In the genomic region with DNA sequence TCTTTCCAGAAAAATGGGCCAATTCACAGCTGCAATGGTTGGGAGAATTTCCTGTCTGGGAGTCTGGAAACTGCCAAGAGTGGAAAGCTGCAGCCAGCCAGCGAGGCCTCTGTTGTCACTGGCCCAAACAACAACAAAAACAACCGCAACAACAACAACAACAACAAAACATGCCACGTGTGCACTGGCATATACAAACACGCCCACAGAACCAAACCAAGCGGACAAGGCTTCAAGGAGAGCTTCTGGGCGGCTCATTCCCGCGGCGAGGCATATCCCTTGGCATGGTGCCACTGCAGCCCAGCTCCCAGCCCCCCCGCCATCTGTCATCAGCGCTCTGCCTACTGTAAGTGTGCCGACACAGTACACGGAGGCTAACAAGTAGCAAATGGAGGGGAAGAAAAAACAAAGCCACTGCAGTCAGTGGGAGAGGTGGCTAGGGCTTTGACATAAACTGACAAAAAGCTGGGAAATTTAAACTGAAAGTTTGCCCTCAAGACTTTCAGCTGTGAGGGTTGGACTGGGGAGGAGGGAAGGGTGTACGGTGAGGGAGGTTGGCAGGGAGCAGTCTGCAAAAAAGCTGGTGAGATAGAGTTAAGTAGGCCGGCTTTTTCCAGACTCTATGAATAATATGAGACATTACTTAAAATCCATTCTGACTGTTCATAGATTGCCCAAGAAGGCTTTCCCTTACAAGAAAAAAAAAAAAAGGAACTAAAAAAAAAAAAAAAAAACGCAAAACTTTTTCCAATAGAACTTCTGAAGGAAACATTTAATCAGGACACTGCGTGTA, we compare ENCODE assay signal across 8 cellular contexts.
DNase-seq lines count a peak whose midpoint lies in the region; ATAC-seq and TF ChIP-seq lines count a peak whose summit lies in the region.

No MANE protein-coding gene starts in this region.

- TF ChIP-seq CTCF in astrocyte of the cerebellum (IDR thresholded peaks at IDR 0.05; ENCODE audit: low read depth, low read length, missing control alignments) (no peak), progenitor cell of endocrine pancreas (IDR thresholded peaks at IDR 0.05; ENCODE audit: unreplicated experiment) (no peak)

- CTCF ChIA-PET in activated CD8-positive, alpha-beta T cell treated with anti-CD3 and anti-CD28 coated beads, Interleukin-2, amount 10 ng/mL, durations not matched to agents 7 days and 5 days (lab: Charles Lee): no interaction called here

- peak overlapping the region; percentile 88 for H3K27ac ChIP-seq in subcutaneous abdominal adipose tissue (ENCODE audit: low read depth, low read length)

- H3K36me3 ChIP-seq in subcutaneous abdominal adipose tissue (ENCODE audit: control insufficient read depth in 5 of 5, insufficient read depth in 5 of 5, low read length in 5 of 5): no peaks in the 10 kb centered on the region

- peak overlapping the region in 4 of 5 donors; percentile 5 to 68 (median 52) for H3K9ac ChIP-seq in subcutaneous abdominal adipose tissue (ENCODE audit: low read length in 5 of 5)

- no peak for ATAC-seq in activated CD8-positive, alpha-beta T cell treated with anti-CD3 and anti-CD28 coated beads, Interleukin-2, amount 10 ng/mL, durations not matched to agents 7 days and 5 days
- ATAC-seq in effector memory CD8-positive, alpha-beta T cell (replicated peaks): no peak

- peaks cover 3 to 20% (median 19%) of the 10 kb centered on the region in 5 donors for H3K4me1 ChIP-seq in subcutaneous abdominal adipose tissue (ENCODE audit: control insufficient read depth in 5 of 5, insufficient read depth in 5 of 5, low read length in 5 of 5)

- H3K27me3 ChIP-seq in subcutaneous abdominal adipose tissue (ENCODE audit: control insufficient read depth in 5 of 5, insufficient read depth in 4 of 5, low read length in 5 of 5): no peaks in the 10 kb centered on the region

- H3K9me3 ChIP-seq in subcutaneous abdominal adipose tissue (ENCODE audit: control insufficient read depth in 5 of 5, low read length in 5 of 5): no peaks in the 10 kb centered on the region

- no peak overlapping the region for H3K4me3 Mint-ChIP-seq in activated CD8-positive, alpha-beta T cell treated with anti-CD3 and anti-CD28 coated beads, Interleukin-2, amount 10 ng/mL, durations not matched to agents 7 days and 5 days
- H3K4me3 Mint-ChIP-seq in progenitor cell of endocrine pancreas (ENCODE audit: low read depth): no peak overlapping the region
- no peak overlapping the region for H3K4me3 Mint-ChIP-seq in effector memory CD8-positive, alpha-beta T cell

- in situ Hi-C loops in astrocyte of the cerebellum (cut with HindIII; ENCODE audit: low sequenced_read_pairs): no loop called here

- H3K36me3 Mint-ChIP-seq in activated CD8-positive, alpha-beta T cell treated with anti-CD3 and anti-CD28 coated beads, Interleukin-2, amount 10 ng/mL, durations not matched to agents 7 days and 5 days (ENCODE audit: low read depth): no peaks in the 10 kb centered on the region
- H3K36me3 Mint-ChIP-seq in progenitor cell of endocrine pancreas (ENCODE audit: insufficient read depth): no peaks in the 10 kb centered on the region
- no peaks in the 10 kb centered on the region for H3K36me3 Mint-ChIP-seq in effector memory CD8-positive, alpha-beta T cell (ENCODE audit: insufficient read depth)

- no peaks in the 10 kb centered on the region for H3K9me3 Mint-ChIP-seq in activated CD8-positive, alpha-beta T cell treated with anti-CD3 and anti-CD28 coated beads, Interleukin-2, amount 10 ng/mL, durations not matched to agents 7 days and 5 days (ENCODE audit: insufficient read depth)
- peaks cover 7% of the 10 kb centered on the region for H3K9me3 Mint-ChIP-seq in progenitor cell of endocrine pancreas (ENCODE audit: low read depth)
- peaks cover 0 to 15% of the 10 kb centered on the region in 2 donors for H3K9me3 Mint-ChIP-seq in effector memory CD8-positive, alpha-beta T cell

- H3K27me3 Mint-ChIP-seq in activated CD8-positive, alpha-beta T cell treated with anti-CD3 and anti-CD28 coated beads, Interleukin-2, amount 10 ng/mL, durations not matched to agents 7 days and 5 days (ENCODE audit: low read depth): no peaks in the 10 kb centered on the region
- H3K27me3 Mint-ChIP-seq in progenitor cell of endocrine pancreas: no peaks in the 10 kb centered on the region
- no peaks in the 10 kb centered on the region for H3K27me3 Mint-ChIP-seq in effector memory CD8-positive, alpha-beta T cell

- H3K4me1 Mint-ChIP-seq in activated CD8-positive, alpha-beta T cell treated with anti-CD3 and anti-CD28 coated beads, Interleukin-2, amount 10 ng/mL, durations not matched to agents 7 days and 5 days (ENCODE audit: low read depth): no peaks in the 10 kb centered on the region
- H3K4me1 Mint-ChIP-seq in progenitor cell of endocrine pancreas (ENCODE audit: low read depth): peaks cover 3% of the 10 kb centered on the region
- H3K4me1 Mint-ChIP-seq in effector memory CD8-positive, alpha-beta T cell (ENCODE audit: low read depth in 2 of 2): no peaks in the 10 kb centered on the region

- H3K27ac Mint-ChIP-seq in activated CD8-positive, alpha-beta T cell treated with anti-CD3 and anti-CD28 coated beads, Interleukin-2, amount 10 ng/mL, durations not matched to agents 7 days and 5 days: no peak overlapping the region
- H3K27ac Mint-ChIP-seq in progenitor cell of endocrine pancreas: no peak overlapping the region
- no peak overlapping the region for H3K27ac Mint-ChIP-seq in effector memory CD8-positive, alpha-beta T cell

- DNase-seq in AG08395 (ENCODE audit: low spot score): peak; percentile 58
- peak; percentile 74 for DNase-seq in NCI-H1436 (lab: John Stamatoyannopoulos, UW)
- DNase-seq in astrocyte of the cerebellum (ENCODE audit: low read depth): no peak
- peak in 42 of 51 donors; percentile 3 to 62 (median 25) for DNase-seq in hypothalamus (lab: John Stamatoyannopoulos, UW)
- no peak for DNase-seq in activated CD8-positive, alpha-beta T cell treated with anti-CD3 and anti-CD28 coated beads, Interleukin-2, amount 10 ng/mL, durations not matched to agents 7 days and 5 days
- no peak for DNase-seq in progenitor cell of endocrine pancreas (ENCODE audit: low spot score, unreplicated experiment)
- no peak for DNase-seq in effector memory CD8-positive, alpha-beta T cell

- H3K4me3 ChIP-seq in astrocyte of the cerebellum (ENCODE audit: low read depth, low read length) (peak overlapping the region; percentile 30), subcutaneous abdominal adipose tissue (ENCODE audit: low read depth in 1 of 5, low read length in 5 of 5) (peak overlapping the region; percentile 49 to 70 (median 61))

- POLR2A ChIA-PET in activated CD8-positive, alpha-beta T cell treated with anti-CD3 and anti-CD28 coated beads, Interleukin-2, amount 10 ng/mL, durations not matched to agents 7 days and 5 days (lab: Charles Lee): no interaction called here

Comparison
In these comparisons a context has a peak if more than half of its experiments do, and no peak if none do; other contexts are left out.
1. DNase-seq: peak in AG08395 (single experiment), NCI-H1436 (single experiment) and hypothalamus (42 of 51); none in astrocyte of the cerebellum (single experiment), activated CD8-positive, alpha-beta T cell treated with anti-CD3 and anti-CD28 coated beads, Interleukin-2, amount 10 ng/mL, durations not matched to agents 7 days and 5 days (single experiment), progenitor cell of endocrine pancreas (single experiment) and effector memory CD8-positive, alpha-beta T cell (0 of 3).